Comparison of ENCODE assay signal across 8 cellular contexts in the genomic region with DNA sequence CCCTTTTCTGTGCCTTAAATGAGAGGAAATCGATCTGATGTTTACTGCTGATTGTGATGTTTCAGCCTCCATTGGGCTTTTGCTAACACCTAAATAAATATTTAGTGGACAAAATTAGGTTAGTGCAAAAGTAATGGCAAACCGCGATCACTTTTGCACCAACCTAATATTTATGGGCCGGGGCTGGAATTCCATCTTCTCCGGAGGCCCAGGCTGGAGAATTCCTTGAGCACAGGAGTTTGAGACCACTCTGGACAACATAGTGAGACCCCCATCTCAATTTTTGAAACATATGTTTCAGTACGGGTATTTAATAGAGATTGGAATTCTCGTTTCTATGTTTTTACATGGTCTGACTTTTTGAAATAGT. TPM values are rescaled to one million over a fixed set of nuclear protein-coding genes. Genes with fewer than 3 reads are reported as not detected.
A peak's percentile ranks its signal among the peaks of the same experiment; 100 is the strongest.
DNase-seq lines count a peak whose midpoint lies in the region; ATAC-seq and TF ChIP-seq lines count a peak whose summit lies in the region.

No MANE protein-coding gene starts in this region.

- intact Hi-C loops in Caco-2 (cut with micrococcal nuclease; ENCODE audit: unreplicated experiment): no loop called here
- intact Hi-C loops in psoas muscle (cut with DNase I): no loop called here

- POLR2A ChIA-PET in Caco-2 (lab: Charles Lee): no interaction called here
- POLR2A ChIA-PET in WTC11 (lab: Charles Lee): no interaction called here

- H3K27me3 ChIP-seq in Caco-2 (replicated peaks; ENCODE audit: control insufficient read depth, insufficient read depth, low read length): no peaks in the 10 kb centered on the region
- no peaks in the 10 kb centered on the region for H3K27me3 ChIP-seq in psoas muscle (ENCODE audit: insufficient read depth in 3 of 3, low read length in 2 of 3)

- BruUV-seq in Caco-2 (replicated peaks; lab: Mats Ljungman, UMichigan): no TSS peak

- H3K36me3 ChIP-seq in Caco-2 (ENCODE audit: control insufficient read depth, insufficient read depth, low read length): no peaks in the 10 kb centered on the region
- H3K36me3 ChIP-seq in psoas muscle (ENCODE audit: insufficient read depth in 1 of 2, low read depth in 1 of 2): peaks cover 9 to 36% of the 10 kb centered on the region in 2 donors

- DNase-seq in Caco-2 (no peak), WTC11 (ENCODE audit: low spot score) (no peak), fibroblast of mammary gland (ENCODE audit: low read depth) (no peak), psoas muscle (no peak), cerebellar cortex (ENCODE audit: low spot score) (no peak), amygdala (lab: John Stamatoyannopoulos, UW) (no peak), NCI-H1694 treated with DMSO at 0.1 percent for 48 hours (lab: John Stamatoyannopoulos, UW) (no peak), DMS153 treated with DMSO at 0.1 percent for 48 hours (lab: John Stamatoyannopoulos, UW; ENCODE audit: unreplicated experiment) (no peak)

- H3K36me3 Mint-ChIP-seq in Caco-2 (ENCODE audit: insufficient read depth, unreplicated experiment): peaks cover 6% of the 10 kb centered on the region
- H3K36me3 Mint-ChIP-seq in WTC11: peaks cover 46% of the 10 kb centered on the region

- peak overlapping the region; percentile 66 for H3K4me3 Mint-ChIP-seq in Caco-2 (ENCODE audit: unreplicated experiment)
- peak overlapping the region; percentile 90 for H3K4me3 Mint-ChIP-seq in WTC11

- ATAC-seq in WTC11 (no peak), psoas muscle (no peak)

- H3K27me3 Mint-ChIP-seq in Caco-2 (ENCODE audit: insufficient read depth, unreplicated experiment) (no peaks in the 10 kb centered on the region), WTC11 (ENCODE audit: low read depth) (peaks cover 2% of the 10 kb centered on the region)

- H3K9me3 Mint-ChIP-seq in Caco-2 (ENCODE audit: unreplicated experiment): peaks cover 36% of the 10 kb centered on the region
- peaks cover 27% of the 10 kb centered on the region for H3K9me3 Mint-ChIP-seq in WTC11

- H3K4me1 ChIP-seq in Caco-2 (no peaks in the 10 kb centered on the region), psoas muscle (peaks cover 3% of the 10 kb centered on the region)

- CTCF ChIA-PET in Caco-2 (lab: Charles Lee) (no interaction called here), WTC11 (lab: Charles Lee) (interaction anchor here (0.6 to 1.4 kb wide), 3 partner anchors 19 to 221 kb away, joined by 4 to 9 read pairs (median 5); no protein-coding TSS in a partner anchor)

- H3K9me3 ChIP-seq in Caco-2: peaks cover 39% of the 10 kb centered on the region
- peaks cover 33% of the 10 kb centered on the region for H3K9me3 ChIP-seq in psoas muscle

- H3K27ac Mint-ChIP-seq in Caco-2 (ENCODE audit: unreplicated experiment): peak overlapping the region; percentile 36
- H3K27ac Mint-ChIP-seq in WTC11: peak overlapping the region; percentile 96

- TF ChIP-seq CTCF in Caco-2 (IDR thresholded peaks at IDR 0.05; ENCODE audit: insufficient read depth in 1 of 2, low read depth in 1 of 2, low read length in 1 of 2, severe bottlenecking in 1 of 2, unreplicated experiment in 1 of 2) (no peak), WTC11 (IDR thresholded peaks at IDR 0.05) (no peak), fibroblast of mammary gland (conservative IDR thresholded peaks at IDR 0.05; ENCODE audit: control insufficient read depth, insufficient read depth, low read depth, low read length) (no peak), psoas muscle (IDR thresholded peaks at IDR 0.05) (no peak)

- 27 to 39% (median 35%) methylated on average over 7 of the region's 7 CpGs for WGBS in psoas muscle, 3 donors

- H3K27ac ChIP-seq in psoas muscle: peak overlapping the region; percentile 95

- H3K4me3 ChIP-seq in Caco-2 (ENCODE audit: low read depth, low read length): peak overlapping the region; percentile 35
- peak overlapping the region; percentile 92 for H3K4me3 ChIP-seq in fibroblast of mammary gland (ENCODE audit: control insufficient read depth, low read depth, low read length)
- peak overlapping the region; percentile 86 for H3K4me3 ChIP-seq in psoas muscle

- no peaks in the 10 kb centered on the region for H3K4me1 Mint-ChIP-seq in Caco-2 (ENCODE audit: low read depth, unreplicated experiment)
- peaks cover 9% of the 10 kb centered on the region; the same call in 1 of the 2 replicates for H3K4me1 Mint-ChIP-seq in WTC11

TF ChIP-seq in WTC11, 78 proteins besides CTCF, POLR2A, EP300 and RAD21 (continues in another document):
- no peak for TF ChIP-seq NFE2L1 (CRISPR knock-in tag; IDR thresholded peaks at IDR 0.05)
- no peak for TF ChIP-seq MXD4 (CRISPR knock-in tag; IDR thresholded peaks at IDR 0.05; ENCODE audit: borderline replicate concordance)
- TF ChIP-seq, protein P1, sequence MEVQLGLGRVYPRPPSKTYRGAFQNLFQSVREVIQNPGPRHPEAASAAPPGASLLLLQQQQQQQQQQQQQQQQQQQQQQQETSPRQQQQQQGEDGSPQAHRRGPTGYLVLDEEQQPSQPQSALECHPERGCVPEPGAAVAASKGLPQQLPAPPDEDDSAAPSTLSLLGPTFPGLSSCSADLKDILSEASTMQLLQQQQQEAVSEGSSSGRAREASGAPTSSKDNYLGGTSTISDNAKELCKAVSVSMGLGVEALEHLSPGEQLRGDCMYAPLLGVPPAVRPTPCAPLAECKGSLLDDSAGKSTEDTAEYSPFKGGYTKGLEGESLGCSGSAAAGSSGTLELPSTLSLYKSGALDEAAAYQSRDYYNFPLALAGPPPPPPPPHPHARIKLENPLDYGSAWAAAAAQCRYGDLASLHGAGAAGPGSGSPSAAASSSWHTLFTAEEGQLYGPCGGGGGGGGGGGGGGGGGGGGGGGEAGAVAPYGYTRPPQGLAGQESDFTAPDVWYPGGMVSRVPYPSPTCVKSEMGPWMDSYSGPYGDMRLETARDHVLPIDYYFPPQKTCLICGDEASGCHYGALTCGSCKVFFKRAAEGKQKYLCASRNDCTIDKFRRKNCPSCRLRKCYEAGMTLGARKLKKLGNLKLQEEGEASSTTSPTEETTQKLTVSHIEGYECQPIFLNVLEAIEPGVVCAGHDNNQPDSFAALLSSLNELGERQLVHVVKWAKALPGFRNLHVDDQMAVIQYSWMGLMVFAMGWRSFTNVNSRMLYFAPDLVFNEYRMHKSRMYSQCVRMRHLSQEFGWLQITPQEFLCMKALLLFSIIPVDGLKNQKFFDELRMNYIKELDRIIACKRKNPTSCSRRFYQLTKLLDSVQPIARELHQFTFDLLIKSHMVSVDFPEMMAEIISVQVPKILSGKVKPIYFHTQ (CRISPR knock-in tag; IDR thresholded peaks at IDR 0.05): no peak
- TF ChIP-seq, protein P2, sequence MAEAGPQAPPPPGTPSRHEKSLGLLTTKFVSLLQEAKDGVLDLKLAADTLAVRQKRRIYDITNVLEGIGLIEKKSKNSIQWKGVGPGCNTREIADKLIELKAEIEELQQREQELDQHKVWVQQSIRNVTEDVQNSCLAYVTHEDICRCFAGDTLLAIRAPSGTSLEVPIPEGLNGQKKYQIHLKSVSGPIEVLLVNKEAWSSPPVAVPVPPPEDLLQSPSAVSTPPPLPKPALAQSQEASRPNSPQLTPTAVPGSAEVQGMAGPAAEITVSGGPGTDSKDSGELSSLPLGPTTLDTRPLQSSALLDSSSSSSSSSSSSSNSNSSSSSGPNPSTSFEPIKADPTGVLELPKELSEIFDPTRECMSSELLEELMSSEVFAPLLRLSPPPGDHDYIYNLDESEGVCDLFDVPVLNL (CRISPR knock-in tag; IDR thresholded peaks at IDR 0.05; ENCODE audit: borderline replicate concordance, low read depth): no peak
- TF ChIP-seq, protein P3, sequence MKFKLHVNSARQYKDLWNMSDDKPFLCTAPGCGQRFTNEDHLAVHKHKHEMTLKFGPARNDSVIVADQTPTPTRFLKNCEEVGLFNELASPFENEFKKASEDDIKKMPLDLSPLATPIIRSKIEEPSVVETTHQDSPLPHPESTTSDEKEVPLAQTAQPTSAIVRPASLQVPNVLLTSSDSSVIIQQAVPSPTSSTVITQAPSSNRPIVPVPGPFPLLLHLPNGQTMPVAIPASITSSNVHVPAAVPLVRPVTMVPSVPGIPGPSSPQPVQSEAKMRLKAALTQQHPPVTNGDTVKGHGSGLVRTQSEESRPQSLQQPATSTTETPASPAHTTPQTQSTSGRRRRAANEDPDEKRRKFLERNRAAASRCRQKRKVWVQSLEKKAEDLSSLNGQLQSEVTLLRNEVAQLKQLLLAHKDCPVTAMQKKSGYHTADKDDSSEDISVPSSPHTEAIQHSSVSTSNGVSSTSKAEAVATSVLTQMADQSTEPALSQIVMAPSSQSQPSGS (CRISPR knock-in tag; IDR thresholded peaks at IDR 0.05; ENCODE audit: borderline replicate concordance, low read depth): no peak
- TF ChIP-seq, protein P4, sequence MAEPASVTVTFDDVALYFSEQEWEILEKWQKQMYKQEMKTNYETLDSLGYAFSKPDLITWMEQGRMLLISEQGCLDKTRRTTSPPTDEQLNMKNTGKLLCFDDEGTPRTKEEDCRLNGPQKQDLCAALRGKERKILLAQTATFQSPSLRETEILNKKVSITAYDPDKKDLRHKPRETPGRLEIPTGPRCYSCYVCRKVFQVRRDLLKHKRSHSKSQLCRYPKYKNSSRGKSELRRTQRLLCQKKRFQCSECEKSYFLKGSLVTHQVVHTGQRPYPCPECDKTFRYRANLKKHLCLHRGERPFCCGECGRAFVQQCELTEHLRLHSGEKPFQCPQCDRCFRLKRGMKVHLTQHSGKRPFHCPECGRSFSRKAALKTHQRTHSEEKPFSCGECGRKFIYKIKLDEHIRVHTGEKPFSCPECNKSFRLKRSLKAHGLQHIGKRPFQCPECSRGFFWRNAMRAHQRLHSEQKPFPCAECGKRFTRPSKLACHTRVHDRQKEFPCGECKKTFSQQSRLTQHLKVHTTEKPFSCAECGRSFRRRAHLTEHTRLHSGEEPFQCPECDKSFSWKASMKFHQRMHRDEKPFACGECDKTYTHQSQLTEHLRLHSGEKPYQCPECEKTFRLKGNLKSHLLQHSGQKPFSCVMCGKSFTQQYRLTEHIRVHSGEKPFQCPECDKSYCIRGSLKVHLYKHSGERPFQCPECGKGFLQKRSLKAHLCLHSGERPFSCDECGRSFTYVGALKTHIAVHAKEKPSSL (CRISPR knock-in tag; conservative IDR thresholded peaks at IDR 0.05): no peak

RNA-seq across cellular contexts. Expression of a gene that starts 0.6 kb away (rescaled TPM):
- total RNA-seq in Caco-2 (2022) (1.8 and 2.0 TPM in 2 replicates), WTC11 (2021) (29.0 to 34.0 TPM (median 29.1 TPM) in 3 replicates), psoas muscle (1 to 10 TPM; 5.9 to 9.0 (median 8.2) TPM)
- 10 to 100 TPM in 1 of 3 donors, 1 to 10 TPM in 2; 4.2 to 12.0 (median 4.6) TPM for polyA plus RNA-seq in psoas muscle

RNA-seq across cellular contexts. Expression of a gene that starts 27.3 kb away (rescaled TPM):
- total RNA-seq in Caco-2 (2022): 5.7 and 7.8 TPM in 2 replicates
- 20.8 to 21.1 TPM (median 20.8 TPM) in 3 replicates for total RNA-seq in WTC11 (2021)
- total RNA-seq in psoas muscle: 10 to 100 TPM in 1 of 4 donors, 1 to 10 TPM in 3; 5.8 to 12.8 (median 6.0) TPM
- polyA plus RNA-seq in psoas muscle: 10 to 100 TPM in 1 of 3 donors, 1 to 10 TPM in 2; 3.0 to 18.3 (median 4.2) TPM

RNA-seq across cellular contexts. Expression of a gene that starts 34.3 kb away (rescaled TPM):
- total RNA-seq in Caco-2 (2022): 0.41 TPM in 1 of 2 replicates, not detected in the other
- 4.4 to 8.5 TPM (median 6.6 TPM) in 3 replicates for total RNA-seq in WTC11 (2021)
- 1 to 10 TPM in 2 of 4 donors, under 1 TPM in 2; 0.06 to 3.7 (median 1.1) TPM for total RNA-seq in psoas muscle
- polyA plus RNA-seq in psoas muscle: under 1 TPM; 0.10 to 0.62 (median 0.47) TPM

RNA-seq across cellular contexts. Expression of a gene that starts 58.6 kb away (rescaled TPM):
- total RNA-seq in Caco-2 (2022): not detected in 2 replicates
- total RNA-seq in WTC11 (2021): 0.23 to 0.42 TPM (median 0.37 TPM) in 3 replicates
- under 1 TPM in 2 of 4 donors, not detected in 2; 0.11 to 0.16 TPM for total RNA-seq in psoas muscle
- under 1 TPM; 0.07 to 0.52 (median 0.14) TPM for polyA plus RNA-seq in psoas muscle

Comparison
In these comparisons a context has a peak if more than half of its experiments do, and no peak if none do; other contexts are left out.
1. H3K4me3 ChIP-seq: peak in every context shown above with its lines; median percentile 92 in fibroblast of mammary gland; 86 in psoas muscle; 35 in Caco-2.